In the genomic region with DNA sequence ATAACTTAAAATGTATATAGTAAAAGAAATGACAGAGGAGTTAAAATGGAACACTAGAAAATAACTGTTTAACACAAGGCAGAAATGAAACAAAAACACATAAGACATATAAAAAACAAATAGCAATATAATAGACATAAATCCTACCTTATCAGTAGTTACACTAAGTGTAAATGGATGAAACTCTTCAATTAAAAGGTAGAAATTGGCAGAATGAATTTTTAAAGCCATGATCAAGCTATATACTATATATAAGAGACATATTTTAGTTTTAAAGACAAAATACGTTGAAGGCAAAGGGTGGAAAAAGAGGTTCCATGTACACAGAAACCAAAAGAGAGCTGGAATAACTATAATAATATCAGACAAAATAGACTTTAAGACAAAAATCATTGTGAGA, we compare ENCODE assay signal across 26 cellular contexts. TPM values are rescaled to one million over a fixed set of nuclear protein-coding genes. Genes with fewer than 3 reads are reported as not detected.
"Had no signal": no experiment of that assay in that cellular context is flagged by ENCODE, and none has a peak within 500 bp of the region (broad histone marks: within the 10 kb centered on the region; RNA-seq: fewer than 3 reads in every experiment).

No MANE protein-coding gene starts in this region.

- H3K27ac ChIP-seq: stomach, suprapubic skin, testis, thoracic aorta, thyroid gland, tibial artery, tibial nerve, transverse colon, upper lobe of left lung, upper lobe of right lung, uterus, vagina had no signal

- ATAC-seq: stimulated activated effector memory CD8-positive, alpha-beta T cell treated with anti-CD3 and anti-CD28 coated beads, Interleukin-12 subunit alpha, Interleukin-12 subunit beta, amount 100 ng/mL, for 72 hours; stimulated activated memory B cell treated with anti-CD40 and anti-IgM and Interleukin-4, amounts not matched to agents 10 μg/mL and 1 μg/mL and 100 μg/mL, for 72 hours; stimulated activated naive B cell treated with anti-CD40 and anti-IgM and Interleukin-4, amounts not matched to agents 10 μg/mL and 1 μg/mL and 100 μg/mL, for 72 hours; stimulated activated naive CD8-positive, alpha-beta T cell treated with anti-CD3 and anti-CD28 coated beads, Interleukin-15, amount 100 ng/mL, for 72 hours; stimulated activated naive CD8-positive, alpha-beta T cell treated with anti-CD3 and anti-CD28 coated beads, Interleukin-15, Interleukin-2, amounts not matched to agents 100 U/mL and 50 U/mL, for 24 hours; upper lobe of right lung had no signal

- H3K4me1 ChIP-seq: stomach, suprapubic skin, testis, thyroid gland, tibial artery, transverse colon, upper lobe of left lung, upper lobe of right lung, uterus, vagina had no signal

- H3K36me3 ChIP-seq: thoracic aorta, thyroid gland, transverse colon, upper lobe of right lung, uterus had no signal

- DNase-seq: stimulated activated CD4-positive, alpha-beta T cell treated with anti-CD3 and anti-CD28 coated beads, Interleukin-2, amount 100 ng/mL, for 48 hours; stimulated activated CD4-positive, alpha-beta T cell treated with anti-CD3 and anti-CD28 coated beads, Interleukin-4, amount 100 ng/mL, for 1 hour; stimulated activated CD4-positive, alpha-beta T cell treated with anti-CD3 and anti-CD28 coated beads, Interleukin-4, amount 100 ng/mL, for 24 hours; stimulated activated CD4-positive, alpha-beta T cell treated with anti-CD3 and anti-CD28 coated beads, Interleukin-4, amount 100 ng/mL, for 4 hours; stimulated activated CD8-positive, alpha-beta memory T cell treated with anti-CD3 and anti-CD28 coated beads, Interleukin-4, amount 100 ng/mL, for 48 hours; stimulated activated naive B cell treated with anti-CD40 and anti-IgM and Interleukin-4, amounts not matched to agents 10 μg/mL and 1 μg/mL and 100 μg/mL, for 72 hours; stimulated activated naive CD4-positive, alpha-beta T cell; stimulated activated naive CD4-positive, alpha-beta T cell treated with Interleukin-2 at 50 U/mL for 16 hours; stimulated activated naive CD8-positive, alpha-beta T cell treated with anti-CD3 and anti-CD28 coated beads, Interleukin-15, amount 100 ng/mL, for 72 hours; stimulated activated naive CD8-positive, alpha-beta T cell treated with anti-CD3 and anti-CD28 coated beads, Interleukin-15, Interleukin-2, amounts not matched to agents 100 U/mL and 50 U/mL, for 24 hours; stomach; substantia nigra; testis; thyroid gland; tibial artery; transverse colon; trophoblast cell; upper lobe of left lung; upper lobe of right lung; uterus had no signal

- H3K9me3 ChIP-seq: testis, thyroid gland, transverse colon, vagina had no signal

- H3K27me3 ChIP-seq: stomach, suprapubic skin, testis, thyroid gland, tibial artery, tibial nerve, transverse colon, upper lobe of left lung, upper lobe of right lung, uterus, vagina had no signal

- H3K4me3 ChIP-seq: stomach, suprapubic skin, testis, thoracic aorta, thyroid gland, tibial artery, tibial nerve, transverse colon, upper lobe of left lung, upper lobe of right lung, uterus, vagina had no signal

RNA-seq across cellular contexts. Expression of a gene that starts 4.9 kb away (rescaled TPM):
- total RNA-seq: vagina had no signal
